Comparison of ENCODE assay signal across 8 cellular contexts in genomic region chr1:228141871-228142615, GRCh38. TPM values are rescaled to one million over a fixed set of nuclear protein-coding genes. Genes with fewer than 3 reads are reported as not detected.
DNase-seq lines count a peak whose midpoint lies in the region; TF ChIP-seq lines count a peak whose summit lies in the region.

No MANE protein-coding gene starts in this region.

- no peaks in the 10 kb centered on the region for H3K9me3 ChIP-seq in testis

- DNase-seq in activated T-cell treated with anti-CD3 and anti-CD28 coated beads, Interleukin-2, amount 50 U/mL, for 1 hour, result peak; percentile 26
- no peak for DNase-seq in activated T-cell treated with anti-CD3 and anti-CD28 coated beads, Interleukin-2, amount 50 U/mL, for 48 hours
- DNase-seq in activated CD8-positive, alpha-beta memory T cell treated with anti-CD3 and anti-CD28 coated beads, Interleukin-2, amount 50 U/mL, for 4 hours, result peak; percentile 16
- DNase-seq in testis (no peak), NCI-H526 treated with DMSO at 0.1 percent for 48 hours (lab: John Stamatoyannopoulos, UW) (no peak), DMS114 treated with DMSO at 0.1 percent for 48 hours (lab: John Stamatoyannopoulos, UW; ENCODE audit: unreplicated experiment) (no peak), activated gamma-delta T cell treated with Interleukin-2 at 50 U/mL for 16 hours (no peak)

- no peaks in the 10 kb centered on the region for H3K36me3 ChIP-seq in testis (ENCODE audit: low read depth, missing control alignments)

- TF ChIP-seq CTCF in testis (IDR thresholded peaks at IDR 0.05), result no peak

- H3K27ac ChIP-seq in layer of hippocampus (ENCODE audit: low read depth, low read length) (peak overlapping the region; percentile 97), testis (peak overlapping the region; percentile 97 to 99)

- WGBS in testis, 2 donors, result 54 to 69% methylated on average over 4 to 21 of the region's 21 CpGs

- no peak for TF ChIP-seq POLR2A in testis (IDR thresholded peaks at IDR 0.05)

- H3K4me3 ChIP-seq in testis, result peak overlapping the region in 1 of 2 donors; percentile 94

- H3K4me1 ChIP-seq in testis, result peaks cover 43% of the 10 kb centered on the region

- H3K27me3 ChIP-seq in layer of hippocampus (ENCODE audit: control insufficient read depth, insufficient read depth, low read length), result no peaks in the 10 kb centered on the region
- no peaks in the 10 kb centered on the region for H3K27me3 ChIP-seq in testis

- intact Hi-C loops in testis (cut with DNase I; ENCODE audit: low total_unique reads), result no loop called here

RNA-seq across cellular contexts. Expression of gene GUK1, which starts 2.0 kb away (rescaled TPM):
- 100 to 1,000 TPM; 298 to 343 TPM for total RNA-seq in testis
- polyA plus RNA-seq in testis (ENCODE audit: insufficient read depth, low read depth, low replicate concordance), result 236 TPM

RNA-seq across cellular contexts. Expression of gene GJC2, which starts 7.7 kb away (rescaled TPM):
- 1 to 10 TPM; 2.0 to 4.2 TPM for total RNA-seq in testis
- 2.6 TPM for polyA plus RNA-seq in testis (ENCODE audit: insufficient read depth, low read depth, low replicate concordance)

RNA-seq across cellular contexts. Expression of gene IBA57, which starts 23.6 kb away (rescaled TPM):
- 10 to 100 TPM; 16.0 to 23.2 TPM for total RNA-seq in testis
- 21.0 TPM for polyA plus RNA-seq in testis (ENCODE audit: insufficient read depth, low read depth, low replicate concordance)

RNA-seq across cellular contexts. Expression of gene MRPL55, which starts 32.9 kb away (rescaled TPM):
- 100 to 1,000 TPM; 102 to 121 TPM for total RNA-seq in testis
- polyA plus RNA-seq in testis (ENCODE audit: insufficient read depth, low read depth, low replicate concordance), result 63.1 TPM

RNA-seq across cellular contexts. Expression of gene C1orf35, which starts 38.9 kb away (rescaled TPM):
- total RNA-seq in testis, result 10 to 100 TPM; 19.4 to 25.0 TPM
- 11.3 TPM for polyA plus RNA-seq in testis (ENCODE audit: insufficient read depth, low read depth, low replicate concordance)

Comparison
In these comparisons a context has a peak if more than half of its experiments do, and no peak if none do; other contexts are left out.
1. DNase-seq: peak in activated T-cell treated with anti-CD3 and anti-CD28 coated beads, Interleukin-2, amount 50 U/mL, for 1 hour (single experiment) and activated CD8-positive, alpha-beta memory T cell treated with anti-CD3 and anti-CD28 coated beads, Interleukin-2, amount 50 U/mL, for 4 hours (single experiment); none in activated T-cell treated with anti-CD3 and anti-CD28 coated beads, Interleukin-2, amount 50 U/mL, for 48 hours (0 of 2), testis (single experiment), NCI-H526 treated with DMSO at 0.1 percent for 48 hours (single experiment), DMS114 treated with DMSO at 0.1 percent for 48 hours (single experiment) and activated gamma-delta T cell treated with Interleukin-2 at 50 U/mL for 16 hours (single experiment).